In the genomic region with DNA sequence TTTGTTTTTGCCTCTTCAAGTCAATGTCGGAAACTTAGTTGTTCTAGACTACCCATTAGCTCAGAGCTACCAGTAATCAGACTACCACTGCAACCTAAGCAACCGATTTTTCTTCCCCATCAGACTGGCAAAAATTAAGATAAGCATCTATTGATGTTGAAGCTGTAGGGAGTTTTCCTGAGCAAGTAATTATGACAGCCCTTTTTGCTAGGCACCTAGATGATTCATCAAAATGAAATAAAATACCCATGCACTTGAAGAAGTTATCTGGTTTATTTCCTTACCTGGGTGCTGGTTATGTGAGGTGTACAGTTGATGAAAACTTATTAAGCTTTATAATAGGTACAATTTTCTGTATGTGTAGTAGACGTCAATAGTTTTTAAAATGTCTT, we compare ENCODE assay signal across 1 cellular context.
TF ChIP-seq lines count a peak whose summit lies in the region.

No MANE protein-coding gene starts in this region.

TF ChIP-seq in SK-N-SH, 30 proteins besides CTCF, POLR2A, EP300 and RAD21 (continued from another document):
- TF ChIP-seq ZBTB33 (IDR thresholded peaks at IDR 0.05; ENCODE audit: borderline replicate concordance, low read depth): no peak
- no peak for TF ChIP-seq TCF12 (IDR thresholded peaks at IDR 0.05)
- TF ChIP-seq MXI1 (IDR thresholded peaks at IDR 0.05; ENCODE audit: low read depth, low read length): no peak
- no peak for TF ChIP-seq SMC3 (IDR thresholded peaks at IDR 0.05; ENCODE audit: low read depth, low read length)
- TF ChIP-seq, protein P1, sequence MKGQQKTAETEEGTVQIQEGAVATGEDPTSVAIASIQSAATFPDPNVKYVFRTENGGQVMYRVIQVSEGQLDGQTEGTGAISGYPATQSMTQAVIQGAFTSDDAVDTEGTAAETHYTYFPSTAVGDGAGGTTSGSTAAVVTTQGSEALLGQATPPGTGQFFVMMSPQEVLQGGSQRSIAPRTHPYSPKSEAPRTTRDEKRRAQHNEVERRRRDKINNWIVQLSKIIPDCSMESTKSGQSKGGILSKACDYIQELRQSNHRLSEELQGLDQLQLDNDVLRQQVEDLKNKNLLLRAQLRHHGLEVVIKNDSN (IDR thresholded peaks at IDR 0.05; ENCODE audit: borderline replicate concordance, low read depth): no peak
- TF ChIP-seq TEAD4 (IDR thresholded peaks at IDR 0.05; ENCODE audit: borderline replicate concordance, insufficient read depth): no peak
